In the genomic region with DNA sequence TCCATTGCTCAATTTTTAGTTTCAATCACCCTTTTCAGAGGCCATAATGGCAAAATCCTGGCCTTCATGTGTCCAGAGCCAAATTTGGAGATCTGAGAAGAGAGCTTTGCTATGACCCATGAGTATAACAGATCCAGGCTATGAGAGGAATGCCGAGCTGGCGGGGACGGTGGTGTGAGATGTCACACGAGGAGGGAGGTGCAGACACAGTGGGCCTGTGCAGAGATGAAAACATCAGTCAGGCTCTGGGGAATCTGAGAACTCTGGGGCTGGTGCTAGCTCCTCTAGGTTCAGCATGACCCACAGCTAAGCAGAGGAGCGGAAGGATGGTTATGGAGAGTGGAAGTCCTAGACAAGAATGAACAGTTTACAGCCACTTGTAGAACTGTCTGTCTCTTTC, we compare ENCODE assay signal across 31 cellular contexts.
"Had no signal": no experiment of that assay in that cellular context is flagged by ENCODE, and none has a peak within 500 bp of the region (broad histone marks: within the 10 kb centered on the region; RNA-seq: fewer than 3 reads in every experiment).

No MANE protein-coding gene starts in this region.

- DNase-seq: activated CD4-positive, alpha-beta T cell treated with anti-CD3 and anti-CD28 coated beads for 48 hours; activated CD4-positive, alpha-beta T cell treated with anti-CD3 and anti-CD28 coated beads, Interleukin-2, amount 50 U/mL, for 4 hours; activated CD4-positive, CD25-positive, alpha-beta regulatory T cell treated with anti-CD3 and anti-CD28 coated beads, Interleukin-2, amount 50 U/mL, for 72 hours; activated CD8-positive, alpha-beta memory T cell treated with anti-CD3 and anti-CD28 coated beads, Interleukin-2, amount 50 U/mL, for 48 hours; activated CD8-positive, alpha-beta T cell treated with anti-CD3 and anti-CD28 coated beads, Interleukin-2, amount 10 ng/mL, durations not matched to agents 7 days and 5 days; activated effector memory CD4-positive, alpha-beta T cell treated with Interleukin-2 at 50 U/mL for 16 hours; activated naive CD4-positive, alpha-beta T cell; activated T-cell treated with anti-CD3 and anti-CD28 coated beads, Interleukin-2, amount 50 U/mL, for 24 hours; amniotic stem cell; body of pancreas; IMR-90; Kasumi-1; KBM-7; NCI-H1048; NCI-H146; NCI-H1930; NCI-H2171; NCI-H2227 treated with DMSO at 0.1 percent for 48 hours; NCI-H446 treated with DMSO at 0.1 percent for 48 hours; NCI-H524 treated with DMSO at 0.1 percent for 48 hours; NCI-H774; NK-92 treated with Interleukin-12 subunit alpha and Interleukin-12 subunit beta, amount 100 ng/mL, for 24 hours; OCI-M1; RPMI8226; SHP77 had no signal

- H3K4me3 ChIP-seq: ascending aorta, body of pancreas had no signal

- H3K9me3 ChIP-seq: ascending aorta, body of pancreas had no signal

- H3K4me3 Mint-ChIP-seq: activated CD8-positive, alpha-beta T cell treated with anti-CD3 and anti-CD28 coated beads, Interleukin-2, amount 10 ng/mL, durations not matched to agents 7 days and 5 days; activated naive CD4-positive, alpha-beta T cell treated with anti-CD3 and anti-CD28 coated beads, Interleukin-2, amount 50 U/mL, for 24 hours; activated T-cell treated with anti-CD3 and anti-CD28 coated beads, Interleukin-2, amount 50 U/mL, for 24 hours; activated T-helper 1 cell treated with anti-CD3 and anti-CD28 coated beads, Interleukin-12 subunit alpha, Interleukin-12 subunit beta, Interleukin-2, Interleukin-4 antibody, amounts not matched to agents 30 ng/mL and 10 ng/mL and 1 ng/mL, durations not matched to agents 14 hours and 24 hours and 36 hours; T-helper 1 cell treated with Interleukin-12 subunit alpha and Interleukin-12 subunit beta and Interleukin-4 antibody, amounts not matched to agents 30 μg/mL and 1 μg/mL, for 36 hours; WTC11 had no signal

- H3K4me1 Mint-ChIP-seq: activated naive CD4-positive, alpha-beta T cell treated with anti-CD3 and anti-CD28 coated beads, Interleukin-2, amount 50 U/mL, for 24 hours had no signal

- H3K27ac Mint-ChIP-seq: activated CD8-positive, alpha-beta T cell treated with anti-CD3 and anti-CD28 coated beads, Interleukin-2, amount 10 ng/mL, durations not matched to agents 7 days and 5 days; activated naive CD4-positive, alpha-beta T cell treated with anti-CD3 and anti-CD28 coated beads, Interleukin-2, amount 50 U/mL, for 24 hours; activated T-cell treated with anti-CD3 and anti-CD28 coated beads, Interleukin-2, amount 50 U/mL, for 24 hours; activated T-helper 1 cell treated with anti-CD3 and anti-CD28 coated beads, Interleukin-12 subunit alpha, Interleukin-12 subunit beta, Interleukin-2, Interleukin-4 antibody, amounts not matched to agents 30 ng/mL and 10 ng/mL and 1 ng/mL, durations not matched to agents 14 hours and 24 hours and 36 hours; T-helper 1 cell treated with Interleukin-12 subunit alpha and Interleukin-12 subunit beta and Interleukin-4 antibody, amounts not matched to agents 30 μg/mL and 1 μg/mL, for 36 hours; WTC11 had no signal

- H3K27ac ChIP-seq: ascending aorta, body of pancreas had no signal

- H3K9me3 Mint-ChIP-seq: activated naive CD4-positive, alpha-beta T cell treated with anti-CD3 and anti-CD28 coated beads, Interleukin-2, amount 50 U/mL, for 24 hours; activated T-cell treated with anti-CD3 and anti-CD28 coated beads, Interleukin-2, amount 50 U/mL, for 24 hours; activated T-helper 1 cell treated with anti-CD3 and anti-CD28 coated beads, Interleukin-12 subunit alpha, Interleukin-12 subunit beta, Interleukin-2, Interleukin-4 antibody, amounts not matched to agents 30 ng/mL and 10 ng/mL and 1 ng/mL, durations not matched to agents 14 hours and 24 hours and 36 hours; T-helper 1 cell treated with Interleukin-12 subunit alpha and Interleukin-12 subunit beta and Interleukin-4 antibody, amounts not matched to agents 30 μg/mL and 1 μg/mL, for 36 hours; WTC11 had no signal

- H3K36me3 ChIP-seq: ascending aorta had no signal

- H3K36me3 Mint-ChIP-seq: activated naive CD4-positive, alpha-beta T cell treated with anti-CD3 and anti-CD28 coated beads, Interleukin-2, amount 50 U/mL, for 24 hours; WTC11 had no signal

- H3K27me3 ChIP-seq: ascending aorta had no signal

- H3K4me1 ChIP-seq: ascending aorta, body of pancreas had no signal

- ATAC-seq: activated CD8-positive, alpha-beta T cell treated with anti-CD3 and anti-CD28 coated beads, Interleukin-2, amount 10 ng/mL, durations not matched to agents 7 days and 5 days; body of pancreas; Panc1 had no signal
